ENCODE assay signal across 8 cellular contexts in genomic region chr13:110615005-110615321, GRCh38. TPM values are rescaled to one million over a fixed set of nuclear protein-coding genes. Genes with fewer than 3 reads are reported as not detected.
A peak's percentile ranks its signal among the peaks of the same experiment; 100 is the strongest.
DNase-seq lines count a peak whose midpoint lies in the region; ATAC-seq, FAIRE-seq and TF ChIP-seq lines count a peak whose summit lies in the region.

No MANE protein-coding gene starts in this region.

- peaks cover 21% of the 10 kb centered on the region for H3K4me1 ChIP-seq in CD4-positive, CD25-positive, alpha-beta regulatory T cell (ENCODE audit: control insufficient read depth, insufficient read depth, low read length, poor library complexity, severe bottlenecking)
- H3K4me1 ChIP-seq in PC-3 (ENCODE audit: insufficient read depth, low read length), result peaks cover 35% of the 10 kb centered on the region
- peaks cover 5 to 21% (median 11%) of the 10 kb centered on the region in 4 experiments; a peak in 6 of 7 replicates for H3K4me1 ChIP-seq in H1 (replicated peaks in 1 of 4; ENCODE audit: control insufficient read depth in 3 of 4, insufficient read depth in 4 of 4, low read length in 3 of 4)
- H3K4me1 ChIP-seq in neuron (ENCODE audit: insufficient read depth, low read length), result peaks cover 21% of the 10 kb centered on the region

- H3K4me1 Mint-ChIP-seq in CD4-positive, CD25-positive, alpha-beta regulatory T cell, result peaks cover 13 to 44% (median 29%) of the 10 kb centered on the region in 4 donors

- POLR2A ChIA-PET in PC-3 (lab: Charles Lee; ENCODE audit: unreplicated experiment), result interaction anchor here (0.6 kb wide), 1 partner anchor 96 kb away, joined by 4 read pairs; no protein-coding TSS in a partner anchor
- POLR2A ChIA-PET in H1 (lab: Charles Lee; ENCODE audit: partially characterized antibody), result interaction anchor here (0.8 to 1.8 kb wide), 8 partner anchors 14 to 129 kb away, joined by 3 to 6 read pairs (median 4); no protein-coding TSS in a partner anchor

- peaks cover 7% of the 10 kb centered on the region; the same call in 1 of the 2 replicates for H3K79me1 ChIP-seq in H1 (ENCODE audit: low read depth, low read length)

- H3K4me3 ChIP-seq in CD4-positive, CD25-positive, alpha-beta regulatory T cell (ENCODE audit: low read depth, low read length), result peak overlapping the region; percentile 41
- H3K4me3 ChIP-seq in PC-3 (ENCODE audit: low read length), result peak overlapping the region; percentile 92; the same call in 1 of the 2 replicates
- peak overlapping the region in 3 of 4 experiments; percentile 80 to 90 (median 80); a peak in 6 of 8 replicates for H3K4me3 ChIP-seq in H1 (ENCODE audit: extremely low read depth in 1 of 4, insufficient read depth in 2 of 4, low read depth in 3 of 4, low read length in 4 of 4)
- H3K4me3 ChIP-seq in neuron (ENCODE audit: low read length), result peak overlapping the region; percentile 88

- intact Hi-C loops in PC-3 (cut with micrococcal nuclease), result loop anchor here (2.0 kb wide), 1 partner anchor 98 kb away; the partner anchor contains the start of gene ING1

- H2BK15ac ChIP-seq in H1 (ENCODE audit: low read length), result peak overlapping the region; percentile 19; the same call in 1 of the 2 replicates

- peaks cover 5% of the 10 kb centered on the region for H3K27me3 Mint-ChIP-seq in CD4-positive, CD25-positive, alpha-beta regulatory T cell

- WGBS in H1 (ENCODE audit: extremely low coverage in 1 of 2, insufficient coverage in 1 of 2, insufficient read length in 1 of 2, insufficient replicate concordance in 2 of 2, low coverage in 1 of 2, low lambda C conversion rate in 2 of 2, missing lambda C conversion rate in 1 of 2), 2 experiments, result 89% methylated on average over 11 of the region's 11 CpGs; no CpG with 5 or more reads in 1 of the 2 experiments

- ATAC-seq in CD4-positive, CD25-positive, alpha-beta regulatory T cell (ENCODE audit: low read depth in 2 of 2), result no peak
- ATAC-seq in PC-3, result no peak
- no peak for ATAC-seq in GM19351 (IDR thresholded peaks at IDR 0.05; ENCODE audit: unreplicated experiment)
- ATAC-seq in GM18505 (IDR thresholded peaks at IDR 0.05; ENCODE audit: unreplicated experiment), result no peak

- H4K8ac ChIP-seq in H1 (ENCODE audit: extremely low read depth, insufficient read depth, low read length), result peak overlapping the region; percentile 94

- H2BK12ac ChIP-seq in H1 (ENCODE audit: low read depth, low read length), result no peak overlapping the region

- no peak for TF ChIP-seq RAD21 in H1 (IDR thresholded peaks at IDR 0.05 in 1 of 2, conservative IDR thresholded peaks at IDR 0.05 in 1 of 2; ENCODE audit: low read depth in 2 of 2, low read length in 2 of 2)

- peaks cover 0 to 4% (median 2%) of the 10 kb centered on the region in 7 donors for H3K9me3 Mint-ChIP-seq in CD4-positive, CD25-positive, alpha-beta regulatory T cell

- no peak overlapping the region for H2AK5ac ChIP-seq in H1 (ENCODE audit: low read depth, low read length)

- H3K79me2 ChIP-seq in PC-3 (ENCODE audit: low read length) (peaks cover 46% of the 10 kb centered on the region), H1 (ENCODE audit: control insufficient read depth in 1 of 2, insufficient read depth in 2 of 2, low read length in 2 of 2) (peaks cover 13 to 41% of the 10 kb centered on the region in 2 experiments)

- TF ChIP-seq EP300 in H1 (IDR thresholded peaks at IDR 0.05; ENCODE audit: borderline replicate concordance in 1 of 2, low read depth in 2 of 2, low read length in 2 of 2), result no peak

- H4K20me1 ChIP-seq in PC-3 (ENCODE audit: low read length) (peaks cover 31% of the 10 kb centered on the region), H1 (replicated peaks in 1 of 2; ENCODE audit: control insufficient read depth in 1 of 2, insufficient read depth in 2 of 2, low read length in 2 of 2) (peaks cover 8 to 18% of the 10 kb centered on the region in 2 experiments)

- H3K14ac ChIP-seq in H1 (ENCODE audit: insufficient read length), result no peak overlapping the region

- peak overlapping the region; percentile 22; the same call in 1 of the 2 replicates for H2BK5ac ChIP-seq in H1 (ENCODE audit: low read depth, low read length)

- peak overlapping the region; percentile 83 for H4K91ac ChIP-seq in H1 (replicated peaks; ENCODE audit: insufficient read length, low read length)

- BruUV-seq in PC-3 (replicated peaks; lab: Mats Ljungman, UMichigan), result TSS peak; percentile 94

- H4K5ac ChIP-seq in H1 (ENCODE audit: insufficient read length, low read depth, low read length), result peak overlapping the region; percentile 63

- no peaks in the 10 kb centered on the region for H3K27me3 ChIP-seq in CD4-positive, CD25-positive, alpha-beta regulatory T cell (ENCODE audit: control insufficient read depth, insufficient read depth, low read length)
- H3K27me3 ChIP-seq in PC-3 (ENCODE audit: low read length) (no peaks in the 10 kb centered on the region), H1 (replicated peaks in 1 of 4; ENCODE audit: control insufficient read depth in 3 of 4, extremely low read depth in 1 of 4, insufficient read depth in 3 of 4, low read length in 3 of 4) (peaks cover 0 to 2% (median 0%) of the 10 kb centered on the region in 4 experiments; a peak in 2 of 7 replicates), neuron (ENCODE audit: insufficient read depth, low read length) (no peaks in the 10 kb centered on the region)

- no peaks in the 10 kb centered on the region for H3F3A ChIP-seq in PC-3 (ENCODE audit: low read length, unreplicated experiment)

- H3K9me3 ChIP-seq in CD4-positive, CD25-positive, alpha-beta regulatory T cell (ENCODE audit: control insufficient read depth in 2 of 2, low read length in 2 of 2), result no peaks in the 10 kb centered on the region
- no peaks in the 10 kb centered on the region for H3K9me3 ChIP-seq in PC-3 (ENCODE audit: low read length)
- H3K9me3 ChIP-seq in H1 (ENCODE audit: insufficient read depth in 2 of 2, low read depth in 1 of 2, low read length in 1 of 2), result no peaks in the 10 kb centered on the region
- no peaks in the 10 kb centered on the region for H3K9me3 ChIP-seq in neuron (ENCODE audit: low read length)

- H2AFZ ChIP-seq in PC-3 (ENCODE audit: low read length), result peak overlapping the region; percentile 80
- H2AFZ ChIP-seq in H1 (ENCODE audit: low read length), result peak overlapping the region; percentile 37; the same call in 1 of the 2 replicates
- peak overlapping the region; percentile 79 for H2AFZ ChIP-seq in neuron (ENCODE audit: low read depth, low read length)

- H3K56ac ChIP-seq in H1 (replicated peaks; ENCODE audit: insufficient read length, low read depth, low read length), result no peak overlapping the region

- peak overlapping the region; percentile 87 to 96 (median 92) for H3K4me3 Mint-ChIP-seq in CD4-positive, CD25-positive, alpha-beta regulatory T cell

- H3K9ac ChIP-seq in PC-3 (ENCODE audit: low read length) (peak overlapping the region; percentile 94), H1 (replicated peaks in 1 of 4; ENCODE audit: extremely low read depth in 1 of 4, low read depth in 3 of 4, low read length in 3 of 4) (no peak overlapping the region; a peak in 2 of 7 replicates)

- no peak overlapping the region for H3K23ac ChIP-seq in H1 (ENCODE audit: insufficient read length)

- TF ChIP-seq CTCF in PC-3 (conservative IDR thresholded peaks at IDR 0.05; ENCODE audit: low read depth, low read length) (no peak), H1 (IDR thresholded peaks at IDR 0.05; ENCODE audit: control extremely low read depth in 1 of 3, insufficient read depth in 1 of 3, low read depth in 1 of 3, low read length in 3 of 3) (no peak)

- H3K36me3 ChIP-seq in CD4-positive, CD25-positive, alpha-beta regulatory T cell (ENCODE audit: control insufficient read depth, insufficient read depth, low read length), result no peaks in the 10 kb centered on the region
- H3K36me3 ChIP-seq in PC-3 (ENCODE audit: low read depth, low read length), result no peaks in the 10 kb centered on the region
- H3K36me3 ChIP-seq in H1 (ENCODE audit: control insufficient read depth in 2 of 4, insufficient read depth in 4 of 4, low read length in 3 of 4), result no peaks in the 10 kb centered on the region
- H3K36me3 ChIP-seq in neuron (ENCODE audit: insufficient read depth, low read length), result no peaks in the 10 kb centered on the region

- H3K27ac Mint-ChIP-seq in CD4-positive, CD25-positive, alpha-beta regulatory T cell, result peak overlapping the region; percentile 82 to 94 (median 93)

- no peak overlapping the region for H3K27ac ChIP-seq in CD4-positive, CD25-positive, alpha-beta regulatory T cell (ENCODE audit: insufficient read depth, low read length, poor library complexity, severe bottlenecking)
- H3K27ac ChIP-seq in PC-3 (ENCODE audit: low read length) (no peak overlapping the region), H1 (ENCODE audit: low read depth, low read length) (no peak overlapping the region)

- H3K4me2 ChIP-seq in PC-3 (ENCODE audit: low read length) (peak overlapping the region; percentile 97), H1 (ENCODE audit: insufficient read depth in 1 of 2, low read depth in 2 of 2, low read length in 2 of 2) (peak overlapping the region; percentile 79 to 99)

- FAIRE-seq in H1 (lab: Jason Lieb, UNC), result no peak

- no peaks in the 10 kb centered on the region for H3K36me3 Mint-ChIP-seq in CD4-positive, CD25-positive, alpha-beta regulatory T cell

- no peak overlapping the region for H3K4ac ChIP-seq in H1 (replicated peaks; ENCODE audit: insufficient read length, low read depth, low read length)

- DNase-seq in CD4-positive, CD25-positive, alpha-beta regulatory T cell, result no peak
- DNase-seq in PC-3, result no peak
- DNase-seq in H1 (ENCODE audit: low read depth in 1 of 2, low spot score in 2 of 2), result no peak
- DNase-seq in stimulated activated naive CD4-positive, alpha-beta T cell treated with Interleukin-2 at 50 U/mL for 16 hours (lab: John Stamatoyannopoulos, UW), result no peak
- DNase-seq in OCI-M2 (lab: John Stamatoyannopoulos, UW; ENCODE audit: unreplicated experiment), result no peak

- H3K23me2 ChIP-seq in H1 (ENCODE audit: low read depth, low read length), result peaks cover 9% of the 10 kb centered on the region

- TF ChIP-seq POLR2A in H1 (IDR thresholded peaks at IDR 0.05; ENCODE audit: control extremely low read depth in 1 of 2, low read depth in 2 of 2, low read length in 2 of 2) (no peak), GM18505 (IDR thresholded peaks at IDR 0.05; ENCODE audit: borderline replicate concordance, extremely low read depth, insufficient read depth, insufficient read length) (no peak)

- no peaks in the 10 kb centered on the region for H3K9me2 ChIP-seq in PC-3 (replicated peaks; ENCODE audit: low read length)

- peak overlapping the region; percentile 82; the same call in 1 of the 2 replicates for H3K18ac ChIP-seq in H1 (ENCODE audit: extremely low read depth, low read length)

- H2BK120ac ChIP-seq in H1 (replicated peaks; ENCODE audit: low read depth, low read length), result no peak overlapping the region

- no peak overlapping the region for H2BK20ac ChIP-seq in H1 (ENCODE audit: low read length)

- CTCF ChIA-PET in PC-3 (lab: Charles Lee) (no interaction called here), H1 (lab: Charles Lee; ENCODE audit: partially characterized antibody) (interaction anchor here (0.7 to 2.5 kb wide), 4 partner anchors 10 to 309 kb away, joined by 3 to 6 read pairs (median 3); no protein-coding TSS in a partner anchor)

RNA-seq across cellular contexts. Expression of gene NAXD, which starts 0.4 kb away (rescaled TPM):
- 20.8 TPM for total RNA-seq in CD4-positive, CD25-positive, alpha-beta regulatory T cell
- 10 to 100 TPM; 21.1 to 28.2 (median 24.8) TPM for polyA plus RNA-seq in CD4-positive, CD25-positive, alpha-beta regulatory T cell
- total RNA-seq in PC-3 (2014; rRNA removed), result 18.7 and 19.0 TPM in 2 replicates
- total RNA-seq in H1 (2021; fragmentation: NEBNext Ultra II Directional; extraction: Animal tissue kit (Norgen Biotek cat#: 25700)), result 23.6 and 25.4 TPM in 2 replicates
- 35.5 and 38.2 TPM in 2 replicates for polyA plus RNA-seq in H1 (2011; rRNA removed)
- polyA plus RNA-seq in H1 (2011; cell fraction: cytosol; rRNA removed), result 36.4 TPM
- polyA plus RNA-seq in H1 (2011; cell fraction: nucleus; rRNA removed), result 55.1 TPM
- polyA plus RNA-seq in H1 (2012, experiment 1 of 2), result 23.7 to 27.2 TPM (median 25.9 TPM) in 4 replicates
- polyA plus RNA-seq in H1 (2012, experiment 2 of 2), result 17.0 TPM
- polyA plus RNA-seq in H1 (2013, experiment 1 of 2), result 20.8 TPM
- 20.3 TPM for polyA plus RNA-seq in H1 (2013, experiment 2 of 2)
- 17.3 and 21.0 TPM in 2 replicates for polyA minus RNA-seq in H1 (2011; rRNA and poly(A)+ RNA removed)
- polyA minus RNA-seq in H1 (2011; cell fraction: cytosol; rRNA and poly(A)+ RNA removed), result 8.7 TPM
- 14.9 TPM for polyA minus RNA-seq in H1 (2011; cell fraction: nucleus; rRNA and poly(A)+ RNA removed)

RNA-seq across cellular contexts. Expression of gene RAB20, which starts 53.4 kb away (rescaled TPM):
- total RNA-seq in CD4-positive, CD25-positive, alpha-beta regulatory T cell, result not detected
- polyA plus RNA-seq in CD4-positive, CD25-positive, alpha-beta regulatory T cell, result 1 to 10 TPM; 1.2 to 4.7 (median 2.4) TPM
- 22.9 and 27.9 TPM in 2 replicates for total RNA-seq in PC-3 (2014; rRNA removed)
- 24.7 and 27.9 TPM in 2 replicates for total RNA-seq in H1 (2021; fragmentation: NEBNext Ultra II Directional; extraction: Animal tissue kit (Norgen Biotek cat#: 25700))
- 14.8 and 21.5 TPM in 2 replicates for polyA plus RNA-seq in H1 (2011; rRNA removed)
- 23.6 TPM for polyA plus RNA-seq in H1 (2011; cell fraction: cytosol; rRNA removed)
- polyA plus RNA-seq in H1 (2011; cell fraction: nucleus; rRNA removed), result 14.3 TPM
- polyA plus RNA-seq in H1 (2012, experiment 1 of 2), result 17.1 to 20.8 TPM (median 17.7 TPM) in 4 replicates
- 24.0 TPM for polyA plus RNA-seq in H1 (2012, experiment 2 of 2)
- polyA plus RNA-seq in H1 (2013, experiment 1 of 2), result 16.4 TPM
- polyA plus RNA-seq in H1 (2013, experiment 2 of 2), result 16.1 TPM
- 8.5 and 11.9 TPM in 2 replicates for polyA minus RNA-seq in H1 (2011; rRNA and poly(A)+ RNA removed)
- polyA minus RNA-seq in H1 (2011; cell fraction: cytosol; rRNA and poly(A)+ RNA removed), result 11.2 TPM
- polyA minus RNA-seq in H1 (2011; cell fraction: nucleus; rRNA and poly(A)+ RNA removed), result 4.9 TPM

Comparison
In these comparisons a context has a peak if more than half of its experiments do, and no peak if none do; other contexts are left out.
1. H3K4me3 ChIP-seq: peak in every context shown above with its lines; median percentile 92 in PC-3; 88 in neuron; 80 in H1; 41 in CD4-positive, CD25-positive, alpha-beta regulatory T cell.
2. RNA of gene RAB20, which starts 53.4 kb away (total RNA-seq): 24.7 to 27.9 TPM in H1 and 22.9 to 27.9 TPM in PC-3; not detected in CD4-positive, CD25-positive, alpha-beta regulatory T cell (single experiment); every median in the first group is over 10 times any median in the second.
3. Peak in every context shown above with its lines, with median percentiles within 50 percentile points of each other: H2AFZ ChIP-seq.